ENCODE assay signal across 8 cellular contexts in the genomic region with DNA sequence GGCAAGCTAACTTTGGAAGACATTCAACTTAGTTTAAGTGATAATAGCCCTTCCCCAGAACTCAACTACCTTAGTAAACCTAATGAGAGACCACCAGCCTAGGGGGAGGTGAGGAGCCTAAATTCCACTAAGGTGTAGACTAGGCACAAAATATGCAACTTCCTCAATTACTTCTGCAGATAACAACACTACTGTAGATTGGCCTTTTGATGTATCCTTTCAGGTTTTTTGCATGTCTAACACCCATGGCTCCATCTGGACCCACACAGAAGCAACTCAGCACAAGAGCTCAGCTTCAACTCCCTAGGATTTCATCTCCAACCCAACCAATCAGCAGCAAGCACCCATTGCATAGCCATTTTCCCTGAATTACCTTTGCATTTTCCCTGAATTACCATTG.
"Had no signal": no experiment of that assay in that cellular context is flagged by ENCODE, and none has a peak within 500 bp of the region (broad histone marks: within the 10 kb centered on the region; RNA-seq: fewer than 3 reads in every experiment).

No MANE protein-coding gene starts in this region.

- FAIRE-seq: G401.6, GM12878, GM12891, GM12892, GM18507, GM19239 had no signal

- DNase-seq: GDM1, GF-D8 had no signal

- ATAC-seq: GM12878 had no signal

- H3K4me3 ChIP-seq: GM12878 had no signal
